In the genomic region with DNA sequence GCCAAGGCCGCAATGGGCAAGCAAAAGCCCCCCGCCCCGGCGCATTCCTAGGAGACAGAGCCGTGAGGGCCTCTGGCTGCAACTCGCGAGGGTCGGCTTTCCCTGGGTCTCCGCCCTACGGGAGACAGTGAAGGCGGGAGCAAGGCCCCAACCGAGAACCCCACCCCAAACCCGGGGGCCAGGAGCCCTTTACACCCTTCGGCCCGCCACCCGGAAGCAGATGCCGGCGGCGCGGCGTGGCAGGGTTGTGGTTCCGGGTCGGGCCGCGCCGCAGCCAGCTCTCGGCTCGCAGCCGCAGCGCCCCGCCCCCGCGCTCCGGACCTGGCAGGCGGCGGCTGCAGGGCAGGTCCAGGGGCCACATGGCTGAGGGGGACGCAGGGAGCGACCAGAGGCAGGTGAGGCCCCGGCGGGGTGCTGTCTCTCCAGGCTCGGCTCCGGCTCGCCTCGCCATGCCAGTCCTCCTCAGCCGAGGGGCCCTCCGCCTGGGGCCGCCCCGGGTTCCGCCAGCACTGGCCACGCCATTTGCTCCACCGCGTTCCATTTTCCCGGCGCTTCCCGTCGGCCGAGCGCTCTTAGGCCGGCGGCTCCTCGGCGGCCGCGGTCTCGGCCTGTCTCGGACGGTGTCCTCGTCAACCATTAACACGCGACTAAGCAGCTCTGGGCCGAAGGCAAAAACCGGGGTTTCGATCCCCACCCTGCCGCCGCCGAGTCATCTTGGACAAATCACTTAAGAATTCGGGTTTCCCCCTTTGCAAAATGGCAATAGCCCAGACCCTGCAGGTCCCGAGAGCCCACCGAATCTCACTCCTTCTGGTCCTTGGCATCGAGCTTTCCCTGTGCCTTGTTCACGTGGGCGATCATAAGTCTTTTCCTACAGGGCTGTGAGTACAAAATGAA, we compare ENCODE assay signal across 8 cellular contexts. TPM values are rescaled to one million over a fixed set of nuclear protein-coding genes. Genes with fewer than 3 reads are reported as not detected.
DNase-seq lines count a peak whose midpoint lies in the region; ATAC-seq and TF ChIP-seq lines count a peak whose summit lies in the region.

A gene with protein sequence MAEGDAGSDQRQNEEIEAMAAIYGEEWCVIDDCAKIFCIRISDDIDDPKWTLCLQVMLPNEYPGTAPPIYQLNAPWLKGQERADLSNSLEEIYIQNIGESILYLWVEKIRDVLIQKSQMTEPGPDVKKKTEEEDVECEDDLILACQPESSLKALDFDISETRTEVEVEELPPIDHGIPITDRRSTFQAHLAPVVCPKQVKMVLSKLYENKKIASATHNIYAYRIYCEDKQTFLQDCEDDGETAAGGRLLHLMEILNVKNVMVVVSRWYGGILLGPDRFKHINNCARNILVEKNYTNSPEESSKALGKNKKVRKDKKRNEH (plus strand): TSS at position 273 of the 897 bp plus-strand sequence. CDS start 87 bp downstream, at position 360.

- TF ChIP-seq CTCF in RWPE1 (conservative IDR thresholded peaks at IDR 0.05; ENCODE audit: low read depth) (no peak), nephron (IDR thresholded peaks at IDR 0.05; ENCODE audit: unreplicated experiment in 3 of 3) (no peak)

- peak within 1 kb of the TSS; percentile 98 to 100 (median 99) for H3K27ac Mint-ChIP-seq in nephron

- H3K27me3 Mint-ChIP-seq in nephron (ENCODE audit: low read depth), result peaks cover 33% of the 10 kb centered on the region

- peak; percentile 49 for DNase-seq in DMS153 (lab: John Stamatoyannopoulos, UW)
- DNase-seq in RWPE1 (ENCODE audit: low spot score), result peak; percentile 86
- peak; percentile 92 for DNase-seq in activated effector memory CD4-positive, alpha-beta T cell treated with anti-CD3 and anti-CD28 coated beads, Interleukin-2, amount 50 U/mL, for 16 hours
- DNase-seq in fibroblast of the conjunctiva (ENCODE audit: low read depth), result peak; percentile 60
- DNase-seq in stimulated activated naive CD8-positive, alpha-beta T cell treated with anti-CD3 and anti-CD28 coated beads, Interleukin-15, Interleukin-2, amounts not matched to agents 100 U/mL and 50 U/mL, for 24 hours, result peak; percentile 86

- H3K9ac ChIP-seq in HUES64 (ENCODE audit: low read depth, low read length), result peak within 1 kb of the TSS; percentile 97

- H3K4me3 Mint-ChIP-seq in nephron, result peak within 1 kb of the TSS; percentile 95 to 97 (median 95)

- peaks cover 13% of the 10 kb centered on the region for H3K36me3 Mint-ChIP-seq in nephron (ENCODE audit: low read depth)

- H3K4me3 ChIP-seq in HUES64 (ENCODE audit: low read length), result peak within 1 kb of the TSS; percentile 96

- H3K4me1 ChIP-seq in HUES64 (ENCODE audit: insufficient read depth, low read length), result peaks cover 15% of the 10 kb centered on the region; the same call in 1 of the 2 replicates

- ATAC-seq in GM21447 (IDR thresholded peaks at IDR 0.05; ENCODE audit: unreplicated experiment), result peak; percentile 91
- peak; percentile 92 for ATAC-seq in stimulated activated naive CD8-positive, alpha-beta T cell treated with anti-CD3 and anti-CD28 coated beads, Interleukin-15, Interleukin-2, amounts not matched to agents 100 U/mL and 50 U/mL, for 24 hours

- CTCF ChIA-PET in RWPE1 (lab: Yijun Ruan, JAX), result no interaction called here

- peaks cover 34% of the 10 kb centered on the region for H3K4me1 Mint-ChIP-seq in nephron

- WGBS in HUES64, result under 1% methylated on average over 82 of the region's 82 CpGs

- H3K27me3 ChIP-seq in HUES64 (ENCODE audit: insufficient read depth, low read length), result 0 out of 2 replicates have a peak, but pooled peaks cover 2% of the 10 kb centered on the region

- no peaks in the 10 kb centered on the region for H3K9me3 ChIP-seq in HUES64 (ENCODE audit: insufficient read depth, low read depth, low read length)

- peaks cover 3% of the 10 kb centered on the region for H3K9me3 Mint-ChIP-seq in nephron

- peaks cover 22% of the 10 kb centered on the region for H3K36me3 ChIP-seq in HUES64 (ENCODE audit: insufficient read depth, low read length)

- POLR2A ChIA-PET in RWPE1 (lab: Yijun Ruan, JAX; ENCODE audit: low non-redundant PET), result interaction anchor here (0.6 kb wide), 1 partner anchor 29 kb away, joined by 3 read pairs; a partner anchor contains a TSS

- H3K27ac ChIP-seq in HUES64 (ENCODE audit: low read depth, low read length), result peak within 1 kb of the TSS; percentile 92
- peak within 1 kb of the TSS; percentile 85 for H3K27ac ChIP-seq in RWPE1

RNA-seq across cellular contexts. Expression of the gene that starts here (rescaled TPM):
- polyA plus RNA-seq in HUES64 (2013, experiment 1 of 2), result 24.9 TPM
- 26.1 TPM for polyA plus RNA-seq in HUES64 (2013, experiment 2 of 2)

Comparison
In these comparisons a context has a peak if more than half of its experiments do, and no peak if none do; other contexts are left out.
1. Peak in every context shown above with its lines: DNase-seq, ATAC-seq, H3K4me3 ChIP-seq and H3K27ac ChIP-seq.